ENCODE assay signal across 14 cellular contexts in the genomic region with DNA sequence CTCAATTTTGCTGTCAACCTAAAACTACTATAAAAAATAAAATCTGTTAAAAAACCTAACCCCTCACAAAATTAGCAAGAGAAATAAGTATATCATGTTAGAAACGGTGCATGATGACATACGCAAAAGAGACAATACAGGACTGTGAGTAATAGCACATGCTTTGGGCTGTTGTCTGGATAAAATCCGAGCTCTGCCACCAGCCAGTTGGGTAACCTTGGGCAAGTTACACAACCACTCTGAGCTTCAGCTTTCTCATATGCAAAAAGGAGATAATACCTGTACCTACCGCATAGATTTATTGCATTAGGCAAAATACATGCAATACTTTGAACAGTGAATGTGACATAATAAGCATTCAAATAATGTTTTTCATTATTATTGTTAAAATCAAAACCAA.
DNase-seq lines count a peak whose midpoint lies in the region; ATAC-seq and TF ChIP-seq lines count a peak whose summit lies in the region.
"Had no signal": no experiment of that assay in that cellular context is flagged by ENCODE, and none has a peak within 500 bp of the region (broad histone marks: within the 10 kb centered on the region; RNA-seq: fewer than 3 reads in every experiment).

No MANE protein-coding gene starts in this region.

- H3K4me3 ChIP-seq in mammary epithelial cell (replicated peaks in 1 of 3; ENCODE audit: insufficient read depth in 1 of 3, low read depth in 2 of 3, low read length in 3 of 3) (no peak overlapping the region), RWPE2 (ENCODE audit: severe bottlenecking) (no peak overlapping the region), epithelial cell of esophagus (ENCODE audit: low read length) (no peak overlapping the region)
- H3K4me3 ChIP-seq: GM23248, HAP-1 had no signal

- in situ Hi-C loops in mammary epithelial cell (cut with MboI; ENCODE audit: low sequenced_read_pairs in 2 of 2), result no loop called here

- H3K4me1 Mint-ChIP-seq in MCF 10A (ENCODE audit: insufficient read depth, unreplicated experiment), result peaks cover 7% of the 10 kb centered on the region
- H3K4me1 Mint-ChIP-seq: CD4-positive, CD25-positive, alpha-beta regulatory T cell; CD8-positive, alpha-beta memory T cell; IgD-negative memory B cell had no signal

- intact Hi-C loops in MCF 10A (cut with micrococcal nuclease), result no loop called here
- intact Hi-C loops in mammary epithelial cell (cut with micrococcal nuclease), result no loop called here

- no peaks in the 10 kb centered on the region for H3K36me3 Mint-ChIP-seq in MCF 10A (ENCODE audit: insufficient read depth, unreplicated experiment)
- H3K36me3 Mint-ChIP-seq: CD4-positive, CD25-positive, alpha-beta regulatory T cell; CD8-positive, alpha-beta memory T cell; IgD-negative memory B cell had no signal

- no peaks in the 10 kb centered on the region for H4K20me1 ChIP-seq in mammary epithelial cell (ENCODE audit: insufficient read depth, low read length)

- 74% methylated on average over 4 of the region's 4 CpGs for WGBS in mammary epithelial cell (ENCODE audit: low coverage, missing lambda C conversion rate)

- H3K9me3 ChIP-seq in mammary epithelial cell (replicated peaks; ENCODE audit: insufficient read depth, low read length), result no peaks in the 10 kb centered on the region
- no peaks in the 10 kb centered on the region for H3K9me3 ChIP-seq in RWPE2 (ENCODE audit: severe bottlenecking)
- H3K9me3 ChIP-seq: BE2C, HAP-1 had no signal

- no peak overlapping the region for H2AFZ ChIP-seq in mammary epithelial cell (ENCODE audit: low read depth, low read length)
- H2AFZ ChIP-seq: GM23248 had no signal

- no peak overlapping the region for H3K4me3 Mint-ChIP-seq in MCF 10A (ENCODE audit: unreplicated experiment)
- H3K4me3 Mint-ChIP-seq: CD4-positive, CD25-positive, alpha-beta regulatory T cell; CD8-positive, alpha-beta memory T cell; IgD-negative memory B cell had no signal

- H3K4me2 ChIP-seq in mammary epithelial cell (ENCODE audit: insufficient read depth, low read depth, low read length), result no peak overlapping the region

- no peaks in the 10 kb centered on the region for H3K27me3 Mint-ChIP-seq in MCF 10A (ENCODE audit: insufficient read depth, unreplicated experiment)
- H3K27me3 Mint-ChIP-seq: CD4-positive, CD25-positive, alpha-beta regulatory T cell; CD8-positive, alpha-beta memory T cell; IgD-negative memory B cell had no signal

- H3K36me3 ChIP-seq in mammary epithelial cell (ENCODE audit: insufficient read depth, low read length), result no peaks in the 10 kb centered on the region
- H3K36me3 ChIP-seq in RWPE2 (ENCODE audit: low read depth), result no peaks in the 10 kb centered on the region
- H3K36me3 ChIP-seq: BE2C, HAP-1 had no signal

- BruUV-seq in MCF 10A (replicated peaks; lab: Mats Ljungman, UMichigan) (no TSS peak), mammary epithelial cell (replicated peaks; lab: Mats Ljungman, UMichigan) (no TSS peak)

- peak; percentile 35; the same call in 1 of the 3 replicates for ATAC-seq in RWPE2 (ENCODE audit: low read depth)
- ATAC-seq in GM21576 (IDR thresholded peaks at IDR 0.05; ENCODE audit: unreplicated experiment), result no peak
- no peak for ATAC-seq in HG03442 (IDR thresholded peaks at IDR 0.05; ENCODE audit: unreplicated experiment)

- H3K9ac ChIP-seq in mammary epithelial cell (ENCODE audit: insufficient read depth, low read length), result no peak overlapping the region
- H3K9ac ChIP-seq: GM23248 had no signal

- POLR2A ChIA-PET in MCF 10A (lab: Yijun Ruan, JAX), result interaction anchor here (0.6 kb wide), 1 partner anchor 10 kb away, joined by 3 read pairs; no protein-coding TSS in a partner anchor

- H3K27ac ChIP-seq in mammary epithelial cell (ENCODE audit: insufficient read depth, low read depth, low read length) (no peak overlapping the region), RWPE2 (ENCODE audit: poor library complexity, severe bottlenecking) (no peak overlapping the region)
- H3K27ac ChIP-seq: GM23248 had no signal

- peak; percentile 83 for DNase-seq in MCF 10A (ENCODE audit: unreplicated experiment)
- no peak for DNase-seq in mammary epithelial cell
- no peak for DNase-seq in RWPE2 (ENCODE audit: low spot score)
- DNase-seq in epithelial cell of esophagus (ENCODE audit: low read depth), result peak; percentile 74
- DNase-seq: BE2C; C1 segment of cervical spinal cord; CD4-positive, CD25-positive, alpha-beta regulatory T cell; CD8-positive, alpha-beta memory T cell; COR-L47; GM23248 had no signal

- dilution Hi-C loops in mammary epithelial cell (cut with HindIII; ENCODE audit: low sequenced_read_pairs), result no loop called here

- no peaks in the 10 kb centered on the region for H3K79me2 ChIP-seq in mammary epithelial cell (ENCODE audit: insufficient read depth, low read length)

- no peak for TF ChIP-seq CTCF in MCF 10A (IDR thresholded peaks at IDR 0.05; ENCODE audit: unreplicated experiment)
- TF ChIP-seq CTCF in mammary epithelial cell (conservative IDR thresholded peaks at IDR 0.05 in 1 of 2, IDR thresholded peaks at IDR 0.05 in 1 of 2; ENCODE audit: extremely low read depth in 1 of 2, insufficient read depth in 1 of 2, low read depth in 1 of 2, low read length in 2 of 2), result no peak
- no peak for TF ChIP-seq CTCF in RWPE2 (IDR thresholded peaks at IDR 0.05; ENCODE audit: poor library complexity, severe bottlenecking)
- no peak for TF ChIP-seq CTCF in epithelial cell of esophagus (IDR thresholded peaks at IDR 0.05; ENCODE audit: insufficient read depth, low read depth, low read length, missing control alignments)

- CTCF ChIA-PET in MCF 10A (lab: Yijun Ruan, JAX), result interaction anchor here (0.6 to 1.2 kb wide), 3 partner anchors 9 to 825 kb away, joined by 3 read pairs; no protein-coding TSS in a partner anchor
- CTCF ChIA-PET in mammary epithelial cell (lab: Charles Lee; ENCODE audit: low non-redundant PET), result no interaction called here

- H3K27me3 ChIP-seq in mammary epithelial cell (ENCODE audit: insufficient read depth, low read length) (peaks cover 2% of the 10 kb centered on the region), RWPE2 (ENCODE audit: insufficient read depth, poor library complexity, severe bottlenecking) (no peaks in the 10 kb centered on the region)
- H3K27me3 ChIP-seq: BE2C had no signal

- H3K4me1 ChIP-seq in mammary epithelial cell (ENCODE audit: insufficient read depth, low read length), result no peaks in the 10 kb centered on the region
- no peaks in the 10 kb centered on the region for H3K4me1 ChIP-seq in RWPE2 (ENCODE audit: insufficient read depth, poor library complexity, severe bottlenecking)
- H3K4me1 ChIP-seq: BE2C, HAP-1 had no signal

- H3K9me3 Mint-ChIP-seq in MCF 10A (ENCODE audit: unreplicated experiment), result no peaks in the 10 kb centered on the region
- H3K9me3 Mint-ChIP-seq: IgD-negative memory B cell had no signal

- no peak overlapping the region for H3K27ac Mint-ChIP-seq in MCF 10A (ENCODE audit: low read depth, unreplicated experiment)
- H3K27ac Mint-ChIP-seq: CD4-positive, CD25-positive, alpha-beta regulatory T cell; CD8-positive, alpha-beta memory T cell; IgD-negative memory B cell had no signal

Comparison
In these comparisons a context has a peak if more than half of its experiments do, and no peak if none do; other contexts are left out.
1. DNase-seq: peak in MCF 10A (single experiment) and epithelial cell of esophagus (single experiment); none in mammary epithelial cell (single experiment) and RWPE2 (single experiment).